15 cellular contexts compared by ENCODE assay signal in genomic region chr1:20654104-20654690, GRCh38. TPM values are rescaled to one million over a fixed set of nuclear protein-coding genes. Genes with fewer than 3 reads are reported as not detected.
DNase-seq lines count a peak whose midpoint lies in the region; ATAC-seq and TF ChIP-seq lines count a peak whose summit lies in the region.
"Had no signal": no experiment of that assay in that cellular context is flagged by ENCODE, and none has a peak within 500 bp of the region (broad histone marks: within the 10 kb centered on the region; RNA-seq: fewer than 3 reads in every experiment).

No MANE protein-coding gene starts in this region.

- no peak for DNase-seq in HCT116 (ENCODE audit: low read depth, low spot score)
- DNase-seq in astrocyte of the spinal cord (ENCODE audit: low read depth, low spot score): peak; percentile 4
- peak; percentile 43 for DNase-seq in left ventricle myocardium inferior
- DNase-seq in psoas muscle: peak; percentile 53 to 78
- no peak for DNase-seq in activated effector memory CD4-positive, alpha-beta T cell treated with anti-CD3 and anti-CD28 coated beads, Interleukin-2, amount 50 U/mL, for 16 hours
- no peak for DNase-seq in kidney glomerular epithelial cell (lab: John Stamatoyannopoulos, UW)
- DNase-seq in NCI-H2196 treated with DMSO at 0.1 percent for 48 hours (lab: John Stamatoyannopoulos, UW; ENCODE audit: unreplicated experiment): no peak
- DNase-seq: activated B cell treated with CpG ODN at 0.5 μM for 24 hours; COR-L47; EL; NCI-H187 treated with DMSO at 0.1 percent for 48 hours; NCI-H446 treated with DMSO at 0.1 percent for 48 hours; stimulated activated CD4-positive, alpha-beta T cell treated with anti-CD3 and anti-CD28 coated beads, Interleukin-2, amount 100 ng/mL, for 48 hours; T-helper 1 cell had no signal

- peak; percentile 45; the same call in 1 of the 2 replicates for ATAC-seq in HCT116
- ATAC-seq in psoas muscle: peak in 3 of 4 donors; percentile 46 to 73 (median 69)
- no peak for ATAC-seq in GM18909 (IDR thresholded peaks at IDR 0.05; ENCODE audit: poor library complexity, unreplicated experiment)

- TF ChIP-seq POLR2A in HCT116 (IDR thresholded peaks at IDR 0.05; ENCODE audit: borderline replicate concordance, extremely low read depth, insufficient read depth, insufficient read length): no peak

- H3K36me3 ChIP-seq in HCT116 (ENCODE audit: control insufficient read depth in 1 of 2, insufficient read depth in 2 of 2, low read length in 2 of 2) (peaks cover 53 to 72% of the 10 kb centered on the region in 2 experiments), left ventricle myocardium inferior (peaks cover 90% of the 10 kb centered on the region), psoas muscle (ENCODE audit: insufficient read depth in 1 of 2, low read depth in 1 of 2) (peaks cover 26 to 100% of the 10 kb centered on the region in 2 donors)

- H4K20me1 ChIP-seq in HCT116 (ENCODE audit: insufficient read depth): no peaks in the 10 kb centered on the region

- H3K4me1 ChIP-seq in HCT116 (ENCODE audit: control insufficient read depth in 1 of 2, insufficient read depth in 2 of 2, low read length in 2 of 2) (peaks cover 0 to under 1% of the 10 kb centered on the region in 2 experiments; a peak in 1 of 4 replicates), left ventricle myocardium inferior (peaks cover 49% of the 10 kb centered on the region), psoas muscle (peaks cover 13% of the 10 kb centered on the region)

- WGBS in psoas muscle, 3 donors: 53 to 72% (median 66%) methylated on average over 20 of the region's 20 CpGs

- no peaks in the 10 kb centered on the region for H3K9me3 ChIP-seq in HCT116 (ENCODE audit: control insufficient read depth in 1 of 2, insufficient read depth in 1 of 2, low read depth in 1 of 2, low read length in 2 of 2)
- H3K9me3 ChIP-seq in left ventricle myocardium inferior (replicated peaks): no peaks in the 10 kb centered on the region
- H3K9me3 ChIP-seq in psoas muscle: no peaks in the 10 kb centered on the region

- no peak overlapping the region for H2AFZ ChIP-seq in HCT116 (ENCODE audit: low read depth, low read length, poor library complexity, severe bottlenecking)

- no peak overlapping the region for H3K9ac ChIP-seq in HCT116 (ENCODE audit: low read length)

- TF ChIP-seq CTCF in HCT116 (IDR thresholded peaks at IDR 0.05 in 2 of 3, conservative IDR thresholded peaks at IDR 0.05 in 1 of 3; ENCODE audit: borderline replicate concordance in 1 of 3, insufficient read depth in 1 of 3, low read depth in 2 of 3, low read length in 2 of 3): peak in 1 of 3 experiments; percentile 2; a peak in 1 of 6 replicates
- TF ChIP-seq CTCF in astrocyte of the spinal cord (IDR thresholded peaks at IDR 0.05; ENCODE audit: low read depth, low read length): no peak
- no peak for TF ChIP-seq CTCF in left ventricle myocardium inferior (IDR thresholded peaks at IDR 0.05; ENCODE audit: borderline replicate concordance)
- TF ChIP-seq CTCF in psoas muscle (IDR thresholded peaks at IDR 0.05): no peak

- no peak overlapping the region for H3K4me2 ChIP-seq in HCT116 (ENCODE audit: low read length)

- no TSS peak for BruUV-seq in HCT116 (replicated peaks; lab: Mats Ljungman, UMichigan)

- POLR2A ChIA-PET in HCT116 (lab: Charles Lee): no interaction called here

- no peak for TF ChIP-seq RAD21 in HCT116 (IDR thresholded peaks at IDR 0.05; ENCODE audit: low read depth)

- in situ Hi-C loops in astrocyte of the spinal cord (cut with HindIII; ENCODE audit: low sequenced_read_pairs): no loop called here

- H3K27me3 ChIP-seq in HCT116 (ENCODE audit: insufficient read depth, low read length) (no peaks in the 10 kb centered on the region), left ventricle myocardium inferior (ENCODE audit: low read depth) (no peaks in the 10 kb centered on the region), psoas muscle (ENCODE audit: insufficient read depth in 3 of 3, low read length in 2 of 3) (no peaks in the 10 kb centered on the region)

- CTCF ChIA-PET in HCT116 (lab: Charles Lee): no interaction called here

- H3K9me2 ChIP-seq in HCT116 (ENCODE audit: insufficient read depth): no peaks in the 10 kb centered on the region

- H3K4me3 ChIP-seq in HCT116 (replicated peaks in 1 of 2; ENCODE audit: low read depth in 1 of 2, low read length in 2 of 2): no peak overlapping the region
- H3K4me3 ChIP-seq in astrocyte of the spinal cord (ENCODE audit: low read depth, low read length): no peak overlapping the region
- H3K4me3 ChIP-seq in left ventricle myocardium inferior: no peak overlapping the region
- H3K4me3 ChIP-seq in psoas muscle: no peak overlapping the region

- H3K79me2 ChIP-seq in HCT116 (ENCODE audit: insufficient read depth, low read length): peaks cover 41% of the 10 kb centered on the region

- intact Hi-C loops in HCT116 (cut with micrococcal nuclease): no loop called here
- intact Hi-C loops in left ventricle myocardium inferior (cut with micrococcal nuclease): no loop called here
- intact Hi-C loops in psoas muscle (cut with DNase I): no loop called here

- RAD21 ChIA-PET in HCT116 (lab: Charles Lee; ENCODE audit: low non-redundant PET in 1 of 2, low total read pairs in 2 of 2, uncharacterized antibody in 2 of 2, unreplicated experiment in 2 of 2): no interaction called here

- H3K27ac ChIP-seq in HCT116 (ENCODE audit: low read depth, low read length): no peak overlapping the region
- peak overlapping the region; percentile 51 for H3K27ac ChIP-seq in left ventricle myocardium inferior (replicated peaks)
- H3K27ac ChIP-seq in psoas muscle: no peak overlapping the region

TF ChIP-seq in HCT116, 20 proteins besides CTCF, POLR2A, EP300 and RAD21:
- TF ChIP-seq ATF3 (IDR thresholded peaks at IDR 0.05) (no peak), YY1 (IDR thresholded peaks at IDR 0.05; ENCODE audit: extremely low read depth, insufficient replicate concordance, low read depth, low read length) (no peak), SRF (IDR thresholded peaks at IDR 0.05; ENCODE audit: low read depth) (no peak), TCF7L2 (IDR thresholded peaks at IDR 0.05; ENCODE audit: borderline replicate concordance, extremely low read depth, insufficient read depth, insufficient read length) (no peak), POLR2AphosphoS5 (IDR thresholded peaks at IDR 0.05; ENCODE audit: low read depth, low read length) (no peak), ELF1 (IDR thresholded peaks at IDR 0.05; ENCODE audit: borderline replicate concordance, low read depth) (no peak), ZNF274 (IDR thresholded peaks at IDR 0.05; ENCODE audit: low read depth, low read length) (no peak), CBX3 (IDR thresholded peaks at IDR 0.05; ENCODE audit: low read depth) (no peak), SP1 (IDR thresholded peaks at IDR 0.05; ENCODE audit: low read depth) (no peak), CEBPB (IDR thresholded peaks at IDR 0.05; ENCODE audit: low read depth) (no peak), FOSL1 (IDR thresholded peaks at IDR 0.05; ENCODE audit: low read depth) (no peak)
- TF ChIP-seq, protein P1, sequence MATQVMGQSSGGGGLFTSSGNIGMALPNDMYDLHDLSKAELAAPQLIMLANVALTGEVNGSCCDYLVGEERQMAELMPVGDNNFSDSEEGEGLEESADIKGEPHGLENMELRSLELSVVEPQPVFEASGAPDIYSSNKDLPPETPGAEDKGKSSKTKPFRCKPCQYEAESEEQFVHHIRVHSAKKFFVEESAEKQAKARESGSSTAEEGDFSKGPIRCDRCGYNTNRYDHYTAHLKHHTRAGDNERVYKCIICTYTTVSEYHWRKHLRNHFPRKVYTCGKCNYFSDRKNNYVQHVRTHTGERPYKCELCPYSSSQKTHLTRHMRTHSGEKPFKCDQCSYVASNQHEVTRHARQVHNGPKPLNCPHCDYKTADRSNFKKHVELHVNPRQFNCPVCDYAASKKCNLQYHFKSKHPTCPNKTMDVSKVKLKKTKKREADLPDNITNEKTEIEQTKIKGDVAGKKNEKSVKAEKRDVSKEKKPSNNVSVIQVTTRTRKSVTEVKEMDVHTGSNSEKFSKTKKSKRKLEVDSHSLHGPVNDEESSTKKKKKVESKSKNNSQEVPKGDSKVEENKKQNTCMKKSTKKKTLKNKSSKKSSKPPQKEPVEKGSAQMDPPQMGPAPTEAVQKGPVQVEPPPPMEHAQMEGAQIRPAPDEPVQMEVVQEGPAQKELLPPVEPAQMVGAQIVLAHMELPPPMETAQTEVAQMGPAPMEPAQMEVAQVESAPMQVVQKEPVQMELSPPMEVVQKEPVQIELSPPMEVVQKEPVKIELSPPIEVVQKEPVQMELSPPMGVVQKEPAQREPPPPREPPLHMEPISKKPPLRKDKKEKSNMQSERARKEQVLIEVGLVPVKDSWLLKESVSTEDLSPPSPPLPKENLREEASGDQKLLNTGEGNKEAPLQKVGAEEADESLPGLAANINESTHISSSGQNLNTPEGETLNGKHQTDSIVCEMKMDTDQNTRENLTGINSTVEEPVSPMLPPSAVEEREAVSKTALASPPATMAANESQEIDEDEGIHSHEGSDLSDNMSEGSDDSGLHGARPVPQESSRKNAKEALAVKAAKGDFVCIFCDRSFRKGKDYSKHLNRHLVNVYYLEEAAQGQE (IDR thresholded peaks at IDR 0.05; ENCODE audit: low read depth): no peak
- TF ChIP-seq, protein P2, sequence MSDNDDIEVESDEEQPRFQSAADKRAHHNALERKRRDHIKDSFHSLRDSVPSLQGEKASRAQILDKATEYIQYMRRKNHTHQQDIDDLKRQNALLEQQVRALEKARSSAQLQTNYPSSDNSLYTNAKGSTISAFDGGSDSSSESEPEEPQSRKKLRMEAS (IDR thresholded peaks at IDR 0.05): no peak

RNA-seq across cellular contexts. Expression of gene DDOST, which starts 7.0 kb away (rescaled TPM):
- total RNA-seq in HCT116 (2021; ENCODE audit: unreplicated experiment) (387 TPM), left ventricle myocardium inferior (120 TPM), psoas muscle (10 to 100 TPM; 43.0 to 70.2 (median 61.7) TPM)
- 439 and 445 TPM in 2 replicates for polyA plus RNA-seq in HCT116 (2012)
- polyA plus RNA-seq in psoas muscle: 10 to 100 TPM; 63.3 to 97.1 (median 87.7) TPM

RNA-seq across cellular contexts. Expression of gene PINK1, which starts 20.9 kb away (rescaled TPM):
- 29.4 TPM for total RNA-seq in HCT116 (2021; ENCODE audit: unreplicated experiment)
- polyA plus RNA-seq in HCT116 (2012): 36.5 and 44.2 TPM in 2 replicates
- 250 TPM for total RNA-seq in left ventricle myocardium inferior
- total RNA-seq in psoas muscle: 100 to 1,000 TPM; 219 to 416 (median 390) TPM
- 100 to 1,000 TPM; 218 to 506 (median 276) TPM for polyA plus RNA-seq in psoas muscle

Comparison
In these comparisons a context has a peak if more than half of its experiments do, and no peak if none do; other contexts are left out.
1. DNase-seq: peak in astrocyte of the spinal cord (single experiment), left ventricle myocardium inferior (single experiment) and psoas muscle (2 of 2); none in HCT116 (single experiment), activated effector memory CD4-positive, alpha-beta T cell treated with anti-CD3 and anti-CD28 coated beads, Interleukin-2, amount 50 U/mL, for 16 hours (single experiment), kidney glomerular epithelial cell (single experiment) and NCI-H2196 treated with DMSO at 0.1 percent for 48 hours (single experiment).